Comparison of ENCODE assay signal across 12 cellular contexts in the genomic region with DNA sequence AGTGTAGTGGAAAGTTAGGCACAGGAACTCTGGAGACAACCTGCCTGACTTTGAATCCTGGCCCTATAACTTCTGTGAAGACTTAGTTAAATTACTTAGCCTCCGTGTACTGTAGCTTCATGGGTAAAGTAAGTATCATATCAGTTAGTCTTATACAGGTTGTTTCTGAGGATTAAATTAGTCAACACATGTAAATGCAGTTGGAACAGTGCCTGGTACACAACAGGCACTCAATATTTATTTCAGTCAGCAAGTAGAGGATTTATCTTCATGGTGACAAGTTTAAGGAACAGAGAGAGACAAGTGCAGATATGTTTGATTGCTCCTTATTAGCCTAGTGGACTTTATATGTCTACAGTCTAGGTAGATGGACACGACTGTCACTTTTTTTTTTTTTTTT. TPM values are rescaled to one million over a fixed set of nuclear protein-coding genes. Genes with fewer than 3 reads are reported as not detected.
DNase-seq lines count a peak whose midpoint lies in the region; ATAC-seq and TF ChIP-seq lines count a peak whose summit lies in the region.
"Had no signal": no experiment of that assay in that cellular context is flagged by ENCODE, and none has a peak within 500 bp of the region (broad histone marks: within the 10 kb centered on the region; RNA-seq: fewer than 3 reads in every experiment).

No MANE protein-coding gene starts in this region.

- TF ChIP-seq CTCF in epithelial cell of proximal tubule (conservative IDR thresholded peaks at IDR 0.05; ENCODE audit: low read depth, low read length), result no peak
- TF ChIP-seq CTCF in gastrocnemius medialis (IDR thresholded peaks at IDR 0.05 in 4 of 5, conservative IDR thresholded peaks at IDR 0.05 in 1 of 5), result no peak

- H3K4me1 ChIP-seq in HAP-1, result peaks cover 2% of the 10 kb centered on the region
- peaks cover 7 to 8% of the 10 kb centered on the region in 2 donors for H3K4me1 ChIP-seq in gastrocnemius medialis
- peaks cover 16% of the 10 kb centered on the region for H3K4me1 ChIP-seq in Karpas-422 (ENCODE audit: low read length)

- CTCF ChIA-PET in T-cell (lab: Charles Lee), result no interaction called here

- H3K9me3 ChIP-seq in HAP-1, result no peaks in the 10 kb centered on the region
- H3K9me3 ChIP-seq in gastrocnemius medialis, result no peaks in the 10 kb centered on the region
- H3K9me3 ChIP-seq in Karpas-422 (ENCODE audit: low read length), result no peaks in the 10 kb centered on the region
- H3K9me3 ChIP-seq: Peyer's patch had no signal

- in situ Hi-C loops in HAP-1 (cut with MboI; ENCODE audit: low sequenced_read_pairs) (loop anchor here (25.0 kb wide), 1 partner anchor 312 kb away; no protein-coding TSS in a partner anchor), gastrocnemius medialis (cut with MboI; ENCODE audit: low sequenced_read_pairs in 4 of 4) (loop anchor here in 1 of 4 donors (25.0 kb wide), 1 partner anchor 312 kb away; no protein-coding TSS in a partner anchor)

- no peaks in the 10 kb centered on the region for H3K79me2 ChIP-seq in Karpas-422 (ENCODE audit: low read length)

- H3K4me1 Mint-ChIP-seq in T-cell, result peaks cover 30 to 38% (median 30%) of the 10 kb centered on the region in 3 donors

- POLR2A ChIA-PET in T-cell (lab: Charles Lee), result interaction anchor here (0.6 to 0.9 kb wide), 2 partner anchors 458 to 1804 kb away, joined by 3 to 4 read pairs; no protein-coding TSS in a partner anchor

- peak overlapping the region in 2 of 3 donors; percentile 83 to 91 for H3K4me3 Mint-ChIP-seq in T-cell

- no peak overlapping the region for H3K27ac Mint-ChIP-seq in T-cell
- H3K27ac Mint-ChIP-seq: HFFc6 had no signal

- no peaks in the 10 kb centered on the region for H4K20me1 ChIP-seq in Karpas-422 (ENCODE audit: insufficient read depth, low read depth, low read length)

- H3K9ac ChIP-seq in Karpas-422 (ENCODE audit: low read length), result no peak overlapping the region

- ATAC-seq in T-cell (replicated peaks in 1 of 4) (no peak), gastrocnemius medialis (no peak), HG03442 (IDR thresholded peaks at IDR 0.05; ENCODE audit: unreplicated experiment) (no peak), GM21423 (IDR thresholded peaks at IDR 0.05; ENCODE audit: unreplicated experiment) (no peak)

- no peaks in the 10 kb centered on the region for H3K9me3 Mint-ChIP-seq in T-cell
- H3K9me3 Mint-ChIP-seq: HFFc6 had no signal

- TF ChIP-seq POLR2A in gastrocnemius medialis (IDR thresholded peaks at IDR 0.05), result no peak

- H3K4me2 ChIP-seq in Karpas-422 (ENCODE audit: low read depth, low read length, poor library complexity, severe bottlenecking), result no peak overlapping the region

- no peaks in the 10 kb centered on the region for H3K9me2 ChIP-seq in Karpas-422 (replicated peaks; ENCODE audit: insufficient read depth, low read length)

- H3K27ac ChIP-seq in gastrocnemius medialis (no peak overlapping the region), Karpas-422 (ENCODE audit: low read length) (no peak overlapping the region)
- H3K27ac ChIP-seq: Peyer's patch had no signal

- peaks cover 57 to 75% of the 10 kb centered on the region in 2 donors for H3K27me3 Mint-ChIP-seq in T-cell

- intact Hi-C loops in gastrocnemius medialis (cut with DNase I; ENCODE audit: low total_unique reads), result no loop called here

- no peak for DNase-seq in HAP-1 (ENCODE audit: low spot score in 2 of 2)
- DNase-seq in T-cell, result no peak
- no peak for DNase-seq in epithelial cell of proximal tubule (ENCODE audit: low read depth)
- no peak for DNase-seq in gastrocnemius medialis
- no peak for DNase-seq in Karpas-422
- DNase-seq: activated CD4-positive, alpha-beta T cell treated with anti-CD3 and anti-CD28 coated beads for 1 hour; HFFc6; hypothalamus; NCI-H2081; Peyer's patch had no signal

- no peak overlapping the region for H2AFZ ChIP-seq in Karpas-422 (ENCODE audit: low read length)

- H3K4me3 ChIP-seq in HAP-1 (peak overlapping the region; percentile 52), epithelial cell of proximal tubule (ENCODE audit: low read depth, low read length) (peak overlapping the region; percentile 68), gastrocnemius medialis (peak overlapping the region; percentile 52 to 71 (median 64)), Karpas-422 (ENCODE audit: low read length) (no peak overlapping the region)

- H3K27me3 ChIP-seq in HAP-1 (ENCODE audit: low read depth), result peaks cover 4% of the 10 kb centered on the region; the same call in 1 of the 2 replicates
- H3K27me3 ChIP-seq in gastrocnemius medialis, result peaks cover 0 to 18% (median 3%) of the 10 kb centered on the region in 3 donors
- no peaks in the 10 kb centered on the region for H3K27me3 ChIP-seq in Karpas-422 (ENCODE audit: low read length)
- H3K27me3 ChIP-seq: Peyer's patch had no signal

- H3K36me3 Mint-ChIP-seq in T-cell, result no peaks in the 10 kb centered on the region

- H3K36me3 ChIP-seq in HAP-1 (replicated peaks) (no peaks in the 10 kb centered on the region), gastrocnemius medialis (no peaks in the 10 kb centered on the region), Karpas-422 (ENCODE audit: insufficient read depth, low read length) (no peaks in the 10 kb centered on the region)
- H3K36me3 ChIP-seq: Peyer's patch had no signal

RNA-seq across cellular contexts. Expression of a gene that starts 2.7 kb away (rescaled TPM):
- total RNA-seq in T-cell (under 1 TPM in 1 of 5 donors, not detected in 4; 0.12 TPM), epithelial cell of proximal tubule (0.07 and 0.46 TPM in 2 replicates), gastrocnemius medialis (under 1 TPM in 2 of 4 donors, not detected in 2; 0.36 to 0.58 TPM)
- not detected in 2 replicates for total RNA-seq in Karpas-422 (2014; rRNA removed; shearing (Covaris generic); ENCODE audit: low replicate concordance)
- total RNA-seq: HFFc6 had no signal

RNA-seq across cellular contexts. Expression of a gene that starts 17.9 kb away (rescaled TPM):
- total RNA-seq in T-cell (10 to 100 TPM; 22.8 to 30.1 (median 28.0) TPM), epithelial cell of proximal tubule (21.0 and 35.7 TPM in 2 replicates), gastrocnemius medialis (10 to 100 TPM; 13.6 to 28.2 (median 22.3) TPM)
- 32.2 and 73.5 TPM in 2 replicates for total RNA-seq in Karpas-422 (2014; rRNA removed; shearing (Covaris generic); ENCODE audit: low replicate concordance)
